ENCODE assay signal across 1 cellular context in genomic region chr3:52435246-52436101, GRCh38.
TF ChIP-seq lines count a peak whose summit lies in the region.

No MANE protein-coding gene starts in this region.

TF ChIP-seq in H1, 55 proteins besides CTCF, POLR2A, EP300 and RAD21:
- TF ChIP-seq CREB1 (IDR thresholded peaks at IDR 0.05) (no peak), RBBP5 (IDR thresholded peaks at IDR 0.05; ENCODE audit: borderline replicate concordance, low read depth, low read length) (no peak), SIN3A (conservative IDR thresholded peaks at IDR 0.05 in 1 of 2, IDR thresholded peaks at IDR 0.05 in 1 of 2; ENCODE audit: low read depth in 1 of 2, low read length in 2 of 2) (no peak), SAP30 (IDR thresholded peaks at IDR 0.05; ENCODE audit: insufficient read depth, insufficient replicate concordance, low read length) (no peak)
